Comparison of ENCODE assay signal across 15 cellular contexts in genomic region chr4:96170198-96170597, GRCh38.
DNase-seq lines count a peak whose midpoint lies in the region; ATAC-seq and TF ChIP-seq lines count a peak whose summit lies in the region.
"Had no signal": no experiment of that assay in that cellular context is flagged by ENCODE, and none has a peak within 500 bp of the region (broad histone marks: within the 10 kb centered on the region; RNA-seq: fewer than 3 reads in every experiment).

No MANE protein-coding gene starts in this region.

- no peak overlapping the region for H2BK15ac ChIP-seq in mesendoderm (replicated peaks; ENCODE audit: low read depth)

- BruUV-seq in PC-3 (replicated peaks; lab: Mats Ljungman, UMichigan) = no TSS peak

- H4K5ac ChIP-seq in mesendoderm (ENCODE audit: low read length) = no peak overlapping the region

- H3K4me2 ChIP-seq in GM23338 (no peak overlapping the region), PC-3 (ENCODE audit: low read length) (no peak overlapping the region), mesendoderm (ENCODE audit: low read length) (no peak overlapping the region)

- H2BK120ac ChIP-seq in mesendoderm (ENCODE audit: low read depth, low read length) = no peak overlapping the region

- no peaks in the 10 kb centered on the region for H3K36me3 ChIP-seq in GM23338 (ENCODE audit: insufficient read depth)
- H3K36me3 ChIP-seq in PC-3 (ENCODE audit: low read depth, low read length) = no peaks in the 10 kb centered on the region
- no peaks in the 10 kb centered on the region for H3K36me3 ChIP-seq in mesendoderm (ENCODE audit: control insufficient read depth, insufficient read depth, low read length)
- H3K36me3 ChIP-seq in effector memory CD4-positive, alpha-beta T cell (ENCODE audit: control insufficient read depth, insufficient read depth, low read length) = no peaks in the 10 kb centered on the region
- H3K36me3 ChIP-seq in aorta (ENCODE audit: control insufficient read depth in 1 of 2, insufficient read depth in 2 of 2, low read length in 1 of 2) = no peaks in the 10 kb centered on the region
- H3K36me3 ChIP-seq in tibial artery = no peaks in the 10 kb centered on the region
- H3K36me3 ChIP-seq: heart left ventricle had no signal

- H3K4me3 ChIP-seq in GM23338 (no peak overlapping the region), PC-3 (ENCODE audit: low read length) (no peak overlapping the region), mesendoderm (ENCODE audit: low read length) (no peak overlapping the region), aorta (ENCODE audit: low read length in 2 of 2) (no peak overlapping the region), tibial artery (no peak overlapping the region)
- no peak overlapping the region for H3K4me3 ChIP-seq in effector memory CD4-positive, alpha-beta T cell (ENCODE audit: insufficient read depth, low read depth, low read length, poor library complexity, severe bottlenecking)
- H3K4me3 ChIP-seq: heart left ventricle had no signal

- H3K4ac ChIP-seq in mesendoderm (ENCODE audit: low read depth, low read length) = no peak overlapping the region

- no peak overlapping the region for H2AK5ac ChIP-seq in mesendoderm (ENCODE audit: low read length)

- CTCF ChIA-PET in GM10248 (lab: Yijun Ruan, JAX) (no interaction called here), PC-3 (lab: Charles Lee) (no interaction called here)

- H3K36me3 Mint-ChIP-seq in GM23338 (ENCODE audit: low read depth) = 0 out of 3 replicates have a peak, but pooled peaks cover 2% of the 10 kb centered on the region
- H3K36me3 Mint-ChIP-seq: activated CD8-positive, alpha-beta memory T cell treated with anti-CD3 and anti-CD28 coated beads, Interleukin-2, amount 10 ng/mL, durations not matched to agents 7 days and 5 days; activated naive CD4-positive, alpha-beta T cell treated with anti-CD3 and anti-CD28 coated beads, Interleukin-2, amount 50 U/mL, for 24 hours; CD8-positive, alpha-beta T cell had no signal

- H3K4me1 Mint-ChIP-seq in GM23338 = no peaks in the 10 kb centered on the region
- H3K4me1 Mint-ChIP-seq: activated CD8-positive, alpha-beta memory T cell treated with anti-CD3 and anti-CD28 coated beads, Interleukin-2, amount 10 ng/mL, durations not matched to agents 7 days and 5 days; activated naive CD4-positive, alpha-beta T cell treated with anti-CD3 and anti-CD28 coated beads, Interleukin-2, amount 50 U/mL, for 24 hours had no signal

- no peak overlapping the region for H3K23ac ChIP-seq in mesendoderm (ENCODE audit: low read length)

- H2BK5ac ChIP-seq in mesendoderm (ENCODE audit: low read length) = no peak overlapping the region

- peak overlapping the region; percentile 73 for H2AFZ ChIP-seq in GM23338
- no peak overlapping the region for H2AFZ ChIP-seq in PC-3 (ENCODE audit: low read length)

- no peak overlapping the region for H4K8ac ChIP-seq in mesendoderm (ENCODE audit: low read depth, low read length)

- peaks cover 3% of the 10 kb centered on the region; the same call in 1 of the 3 replicates for H3K9me3 Mint-ChIP-seq in GM23338
- H3K9me3 Mint-ChIP-seq: activated naive CD4-positive, alpha-beta T cell treated with anti-CD3 and anti-CD28 coated beads, Interleukin-2, amount 50 U/mL, for 24 hours had no signal

- no peak overlapping the region for H3K18ac ChIP-seq in mesendoderm (ENCODE audit: low read length)

- H3K27ac ChIP-seq in GM23338 (ENCODE audit: low read depth) (no peak overlapping the region), PC-3 (ENCODE audit: low read length) (no peak overlapping the region), mesendoderm (ENCODE audit: low read depth, low read length) (no peak overlapping the region), aorta (ENCODE audit: low read depth in 1 of 2, low read length in 2 of 2) (no peak overlapping the region), tibial artery (no peak overlapping the region)
- no peak overlapping the region for H3K27ac ChIP-seq in effector memory CD4-positive, alpha-beta T cell (ENCODE audit: insufficient read depth, low read length, poor library complexity, severe bottlenecking)
- H3K27ac ChIP-seq: heart left ventricle had no signal

- H3K9me3 ChIP-seq in PC-3 (ENCODE audit: low read length) = no peaks in the 10 kb centered on the region
- no peaks in the 10 kb centered on the region for H3K9me3 ChIP-seq in effector memory CD4-positive, alpha-beta T cell (ENCODE audit: control insufficient read depth, low read length)
- H3K9me3 ChIP-seq in aorta (ENCODE audit: control insufficient read depth, low read length) = peaks cover 2% of the 10 kb centered on the region
- H3K9me3 ChIP-seq in tibial artery = peaks cover 0 to 5% (median 0%) of the 10 kb centered on the region in 3 donors
- H3K9me3 ChIP-seq: heart left ventricle had no signal

- H3K4me1 ChIP-seq in GM23338 (ENCODE audit: insufficient read depth) (no peaks in the 10 kb centered on the region), PC-3 (ENCODE audit: insufficient read depth, low read length) (no peaks in the 10 kb centered on the region), mesendoderm (ENCODE audit: control insufficient read depth, low read depth, low read length) (no peaks in the 10 kb centered on the region), aorta (ENCODE audit: control insufficient read depth in 1 of 2, insufficient read depth in 2 of 2, low read length in 2 of 2) (no peaks in the 10 kb centered on the region), tibial artery (no peaks in the 10 kb centered on the region)
- H3K4me1 ChIP-seq in effector memory CD4-positive, alpha-beta T cell (ENCODE audit: control insufficient read depth, insufficient read depth, low read length, poor library complexity, severe bottlenecking) = no peaks in the 10 kb centered on the region
- H3K4me1 ChIP-seq: heart left ventricle had no signal

- DNase-seq in GM10248 (ENCODE audit: extremely low spot score) (peak; percentile 4), GM23338 (ENCODE audit: low spot score) (peak; percentile 48), PC-3 (no peak), mesendoderm (peak; percentile 19), aorta (no peak), tibial artery (no peak)
- no peak for DNase-seq in effector memory CD4-positive, alpha-beta T cell
- DNase-seq: activated CD8-positive, alpha-beta memory T cell treated with anti-CD3 and anti-CD28 coated beads, Interleukin-2, amount 10 ng/mL, durations not matched to agents 7 days and 5 days; CD8-positive, alpha-beta T cell; central memory CD4-positive, alpha-beta T cell; NCI-H82; Right ventricle myocardium superior had no signal

- H4K20me1 ChIP-seq in GM23338 (replicated peaks; ENCODE audit: insufficient read depth) (no peaks in the 10 kb centered on the region), PC-3 (ENCODE audit: low read length) (no peaks in the 10 kb centered on the region)

- no CpG with 5 or more reads among the region's 14 CpGs for WGBS in mesendoderm (ENCODE audit: extremely low coverage, insufficient coverage, low lambda C conversion rate)
- WGBS in aorta, 2 donors = 97 to 98% methylated on average over 14 of the region's 14 CpGs

- no peak overlapping the region for H3K56ac ChIP-seq in mesendoderm (ENCODE audit: low read length)

- TF ChIP-seq CTCF in GM10248 (IDR thresholded peaks at IDR 0.05; ENCODE audit: control extremely low read depth, extremely low read depth, low read depth, missing control alignments) (no peak), GM23338 (conservative IDR thresholded peaks at IDR 0.05; ENCODE audit: low read depth in 2 of 2) (peak; percentile 58 to 70), PC-3 (conservative IDR thresholded peaks at IDR 0.05; ENCODE audit: low read depth, low read length) (peak; percentile 28; the same call in 1 of the 2 replicates), tibial artery (IDR thresholded peaks at IDR 0.05) (no peak)

- H3K79me1 ChIP-seq in mesendoderm (ENCODE audit: low read length) = no peaks in the 10 kb centered on the region

- no peaks in the 10 kb centered on the region for H3K9me2 ChIP-seq in GM23338 (ENCODE audit: insufficient read depth)
- H3K9me2 ChIP-seq in PC-3 (replicated peaks; ENCODE audit: low read length) = no peaks in the 10 kb centered on the region

- POLR2A ChIA-PET in GM10248 (lab: Yijun Ruan, JAX) = no interaction called here
- POLR2A ChIA-PET in PC-3 (lab: Charles Lee; ENCODE audit: unreplicated experiment) = no interaction called here

- ATAC-seq in GM23338 (no peak), PC-3 (no peak), aorta (ENCODE audit: low FRiP score) (no peak)
- ATAC-seq: activated CD8-positive, alpha-beta memory T cell treated with anti-CD3 and anti-CD28 coated beads, Interleukin-2, amount 10 ng/mL, durations not matched to agents 7 days and 5 days; CD8-positive, alpha-beta T cell; heart left ventricle; left lobe of liver had no signal

- H3K27me3 ChIP-seq in GM23338 (ENCODE audit: insufficient read depth) (no peaks in the 10 kb centered on the region), PC-3 (ENCODE audit: low read length) (no peaks in the 10 kb centered on the region), mesendoderm (ENCODE audit: insufficient read depth, low read length, poor library complexity) (no peaks in the 10 kb centered on the region), aorta (ENCODE audit: control insufficient read depth in 1 of 2, insufficient read depth in 2 of 2, low read length in 1 of 2) (no peaks in the 10 kb centered on the region), tibial artery (no peaks in the 10 kb centered on the region)
- no peaks in the 10 kb centered on the region for H3K27me3 ChIP-seq in effector memory CD4-positive, alpha-beta T cell (replicated peaks; ENCODE audit: control insufficient read depth, insufficient read depth, low read length, poor library complexity, severe bottlenecking)
- H3K27me3 ChIP-seq: heart left ventricle had no signal

- H3F3A ChIP-seq in GM23338 (replicated peaks; ENCODE audit: low read depth) (no peaks in the 10 kb centered on the region), PC-3 (ENCODE audit: low read length, unreplicated experiment) (no peaks in the 10 kb centered on the region)

- H3K27me3 Mint-ChIP-seq in GM23338 (ENCODE audit: insufficient read depth, low read depth, poor library complexity) = no peaks in the 10 kb centered on the region
- H3K27me3 Mint-ChIP-seq: activated CD8-positive, alpha-beta memory T cell treated with anti-CD3 and anti-CD28 coated beads, Interleukin-2, amount 10 ng/mL, durations not matched to agents 7 days and 5 days; activated naive CD4-positive, alpha-beta T cell treated with anti-CD3 and anti-CD28 coated beads, Interleukin-2, amount 50 U/mL, for 24 hours had no signal

- intact Hi-C loops in PC-3 (cut with micrococcal nuclease) (no loop called here), aorta (cut with DNase I) (no loop called here), tibial artery (cut with DNase I; ENCODE audit: low total_unique reads) (no loop called here)

- H3K9ac ChIP-seq in PC-3 (ENCODE audit: low read length) (no peak overlapping the region), mesendoderm (ENCODE audit: low read length) (no peak overlapping the region)

- no peak overlapping the region for H3K27ac Mint-ChIP-seq in GM23338
- H3K27ac Mint-ChIP-seq: activated CD8-positive, alpha-beta memory T cell treated with anti-CD3 and anti-CD28 coated beads, Interleukin-2, amount 10 ng/mL, durations not matched to agents 7 days and 5 days; activated naive CD4-positive, alpha-beta T cell treated with anti-CD3 and anti-CD28 coated beads, Interleukin-2, amount 50 U/mL, for 24 hours; CD8-positive, alpha-beta T cell had no signal

- H3K4me3 Mint-ChIP-seq in GM23338 = no peak overlapping the region
- H3K4me3 Mint-ChIP-seq: activated CD8-positive, alpha-beta memory T cell treated with anti-CD3 and anti-CD28 coated beads, Interleukin-2, amount 10 ng/mL, durations not matched to agents 7 days and 5 days; activated naive CD4-positive, alpha-beta T cell treated with anti-CD3 and anti-CD28 coated beads, Interleukin-2, amount 50 U/mL, for 24 hours; CD8-positive, alpha-beta T cell had no signal

- H3K79me2 ChIP-seq in GM23338 (replicated peaks; ENCODE audit: insufficient read depth) (no peaks in the 10 kb centered on the region), PC-3 (ENCODE audit: low read length) (no peaks in the 10 kb centered on the region), mesendoderm (ENCODE audit: control insufficient read depth, insufficient read depth, low read length) (no peaks in the 10 kb centered on the region)

Comparison
In these comparisons a context has a peak if more than half of its experiments do, and no peak if none do; other contexts are left out.
1. DNase-seq: peak in GM10248 (single experiment), GM23338 (single experiment) and mesendoderm (single experiment); none in PC-3 (single experiment), effector memory CD4-positive, alpha-beta T cell (0 of 3), aorta (0 of 2) and tibial artery (0 of 2).
2. CTCF ChIP-seq: peak in GM23338 (2 of 2) and PC-3 (single experiment); none in GM10248 (single experiment) and tibial artery (0 of 2).